2 cellular contexts compared by ENCODE assay signal in the genomic region with DNA sequence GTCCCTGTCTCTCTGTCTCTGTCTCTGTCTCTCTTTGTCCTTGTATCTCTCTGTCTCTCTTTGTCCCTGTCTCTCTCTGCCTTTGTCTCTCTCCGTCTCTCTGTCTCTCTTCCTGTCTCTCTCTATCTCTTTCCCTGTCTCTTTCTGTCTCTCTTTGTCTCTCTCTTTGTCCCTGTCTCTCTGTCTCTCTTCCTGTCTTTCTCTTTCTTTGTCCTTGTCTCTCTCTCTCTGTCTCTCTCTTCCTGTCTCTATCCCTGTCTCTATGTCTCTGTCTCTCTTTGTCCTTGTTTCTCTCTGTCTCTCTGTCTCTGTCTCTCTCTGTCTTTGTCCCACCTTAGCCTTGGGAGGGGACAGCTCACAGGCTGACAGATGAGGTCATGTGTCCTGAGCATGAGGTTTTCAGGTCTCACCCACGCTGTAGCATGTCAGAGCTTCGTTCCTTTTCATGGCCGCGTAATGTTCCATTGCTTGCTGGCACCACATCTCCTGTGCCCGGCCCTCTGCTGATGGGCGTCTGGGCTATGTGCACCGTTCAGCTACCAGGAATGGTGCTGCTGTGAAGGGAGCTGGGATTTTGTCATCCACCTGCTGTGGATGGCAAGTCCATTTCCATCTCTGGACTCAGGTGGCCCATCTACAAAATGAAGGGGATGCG.
A peak's percentile ranks its signal among the peaks of the same experiment; 100 is the strongest.
TF ChIP-seq lines count a peak whose summit lies in the region.

No MANE protein-coding gene starts in this region.

TF ChIP-seq in GM12891, 5 proteins besides CTCF, POLR2A, EP300 and RAD21:
- no peak for TF ChIP-seq SPI1 (IDR thresholded peaks at IDR 0.05; ENCODE audit: low read depth, low read length)

TF ChIP-seq in K562, 482 proteins besides CTCF, POLR2A, EP300 and RAD21 (continues in another document):
- TF ChIP-seq DDX20 (tag; IDR thresholded peaks at IDR 0.05; ENCODE audit: low read depth) = no peak
- no peak for TF ChIP-seq POU5F1 (IDR thresholded peaks at IDR 0.05; ENCODE audit: borderline replicate concordance, low read depth, low read length, partially characterized antibody)
- no peak for TF ChIP-seq ZNF584 (CRISPR knock-in tag; IDR thresholded peaks at IDR 0.05; ENCODE audit: low read depth)
- TF ChIP-seq ZNF77 (CRISPR knock-in tag; IDR thresholded peaks at IDR 0.05) = no peak
- TF ChIP-seq SRSF3 (IDR thresholded peaks at IDR 0.05; ENCODE audit: insufficient read depth, low read length) = no peak
- no peak for TF ChIP-seq PURB (CRISPR knock-in tag; IDR thresholded peaks at IDR 0.05; ENCODE audit: low read depth)
- TF ChIP-seq ZNF224 (CRISPR knock-in tag; IDR thresholded peaks at IDR 0.05) = no peak
- no peak for TF ChIP-seq ARID1B (IDR thresholded peaks at IDR 0.05)
- TF ChIP-seq NFATC3 (IDR thresholded peaks at IDR 0.05) = no peak
- no peak for TF ChIP-seq E2F6 (IDR thresholded peaks at IDR 0.05; ENCODE audit: borderline replicate concordance in 1 of 2, extremely low read depth in 1 of 2, insufficient read depth in 1 of 2, insufficient read length in 1 of 2, low read depth in 1 of 2, low read length in 1 of 2, poor library complexity in 1 of 2, severe bottlenecking in 1 of 2)
- no peak for TF ChIP-seq ZNF124 (CRISPR knock-in tag; IDR thresholded peaks at IDR 0.05)
- TF ChIP-seq NUFIP1 (IDR thresholded peaks at IDR 0.05; ENCODE audit: partially characterized antibody) = no peak
- TF ChIP-seq, protein P1, sequence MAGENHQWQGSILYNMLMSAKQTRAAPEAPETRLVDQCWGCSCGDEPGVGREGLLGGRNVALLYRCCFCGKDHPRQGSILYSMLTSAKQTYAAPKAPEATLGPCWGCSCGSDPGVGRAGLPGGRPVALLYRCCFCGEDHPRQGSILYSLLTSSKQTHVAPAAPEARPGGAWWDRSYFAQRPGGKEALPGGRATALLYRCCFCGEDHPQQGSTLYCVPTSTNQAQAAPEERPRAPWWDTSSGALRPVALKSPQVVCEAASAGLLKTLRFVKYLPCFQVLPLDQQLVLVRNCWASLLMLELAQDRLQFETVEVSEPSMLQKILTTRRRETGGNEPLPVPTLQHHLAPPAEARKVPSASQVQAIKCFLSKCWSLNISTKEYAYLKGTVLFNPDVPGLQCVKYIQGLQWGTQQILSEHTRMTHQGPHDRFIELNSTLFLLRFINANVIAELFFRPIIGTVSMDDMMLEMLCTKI (IDR thresholded peaks at IDR 0.05; ENCODE audit: partially characterized antibody) = no peak
- TF ChIP-seq ETS2 (tag; IDR thresholded peaks at IDR 0.05; ENCODE audit: borderline replicate concordance, poor library complexity, severe bottlenecking) = no peak
- TF ChIP-seq ESRRA (IDR thresholded peaks at IDR 0.05; ENCODE audit: borderline replicate concordance, low read depth) = no peak
- TF ChIP-seq CUX1 (CRISPR knock-in tag; IDR thresholded peaks at IDR 0.05) = no peak
- peak; percentile 58 for TF ChIP-seq ARHGAP35 (IDR thresholded peaks at IDR 0.05; ENCODE audit: partially characterized antibody)
- no peak for TF ChIP-seq RFX5 (IDR thresholded peaks at IDR 0.05; ENCODE audit: low read depth, low read length)
- TF ChIP-seq ZNF707 (CRISPR knock-in tag; conservative IDR thresholded peaks at IDR 0.05) = no peak
- TF ChIP-seq RBM25 (IDR thresholded peaks at IDR 0.05; ENCODE audit: low read depth, low read length, severe bottlenecking) = peak; percentile 62
- TF ChIP-seq FOXJ3 (CRISPR knock-in tag; IDR thresholded peaks at IDR 0.05) = no peak
- TF ChIP-seq BCOR (IDR thresholded peaks at IDR 0.05) = peak; percentile 89
- no peak for TF ChIP-seq ZNF589 (CRISPR knock-in tag; IDR thresholded peaks at IDR 0.05; ENCODE audit: low read depth)
- no peak for TF ChIP-seq KDM4B (IDR thresholded peaks at IDR 0.05; ENCODE audit: borderline replicate concordance in 2 of 2, low read depth in 1 of 2)
- no peak for TF ChIP-seq MYNN (IDR thresholded peaks at IDR 0.05)
- no peak for TF ChIP-seq MYNN (CRISPR knock-in tag; IDR thresholded peaks at IDR 0.05)
- no peak for TF ChIP-seq GTF2B (IDR thresholded peaks at IDR 0.05; ENCODE audit: extremely low read depth, insufficient read length)
- TF ChIP-seq ZNF398 (CRISPR knock-in tag; IDR thresholded peaks at IDR 0.05) = no peak
- no peak for TF ChIP-seq ZBTB40 (IDR thresholded peaks at IDR 0.05)
- no peak for TF ChIP-seq ZBTB40 (CRISPR knock-in tag; IDR thresholded peaks at IDR 0.05)
- no peak for TF ChIP-seq KLF10 (CRISPR knock-in tag; IDR thresholded peaks at IDR 0.05)
- TF ChIP-seq TCF15 (CRISPR knock-in tag; IDR thresholded peaks at IDR 0.05) = no peak
